Comparison of ENCODE assay signal across 8 cellular contexts in genomic region chr6:30720738-30721197, GRCh38. TPM values are rescaled to one million over a fixed set of nuclear protein-coding genes. Genes with fewer than 3 reads are reported as not detected.
DNase-seq lines count a peak whose midpoint lies in the region; ATAC-seq, FAIRE-seq and TF ChIP-seq lines count a peak whose summit lies in the region.

No MANE protein-coding gene starts in this region.

- peak overlapping the region; percentile 95 for H3K27ac Mint-ChIP-seq in CD4-positive, alpha-beta T cell
- H3K27ac Mint-ChIP-seq in activated naive CD8-positive, alpha-beta T cell: peak overlapping the region; percentile 99

- H3K27me3 Mint-ChIP-seq in CD4-positive, alpha-beta T cell: no peaks in the 10 kb centered on the region
- no peaks in the 10 kb centered on the region for H3K27me3 Mint-ChIP-seq in activated naive CD8-positive, alpha-beta T cell

- peaks cover 6% of the 10 kb centered on the region for H3K4me1 ChIP-seq in cardiac muscle cell (ENCODE audit: low read depth)
- peaks cover 8 to 12% (median 8%) of the 10 kb centered on the region in 3 donors for H3K4me1 ChIP-seq in pancreas

- no peaks in the 10 kb centered on the region for H3K9me3 Mint-ChIP-seq in CD4-positive, alpha-beta T cell
- no peaks in the 10 kb centered on the region for H3K9me3 Mint-ChIP-seq in activated naive CD8-positive, alpha-beta T cell (ENCODE audit: low read depth)

- H3K36me3 Mint-ChIP-seq in CD4-positive, alpha-beta T cell (ENCODE audit: low read depth): peaks cover 67% of the 10 kb centered on the region
- peaks cover 14% of the 10 kb centered on the region for H3K36me3 Mint-ChIP-seq in activated naive CD8-positive, alpha-beta T cell

- POLR2A ChIA-PET in CD4-positive, alpha-beta T cell (lab: Charles Lee): interaction anchor here (0.7 to 11.0 kb wide), 16 partner anchors 10 to 507 kb away, joined by 3 to 381 read pairs (median 8); partner anchors contain the start of genes ABCF1, DHX16, GTF2H4 and MRPS18B

- H3K4me3 ChIP-seq in cardiac muscle cell (peak overlapping the region; percentile 96), pancreas (peak overlapping the region; percentile 47 to 84 (median 84))

- DNase-seq in CD4-positive, alpha-beta T cell: peak; percentile 30 to 62 (median 44)
- DNase-seq in cardiac muscle cell (ENCODE audit: low read depth in 1 of 2, low spot score in 1 of 2) (peak; percentile 62 to 70), pancreas (peak; percentile 70 to 80 (median 75))

- peaks cover 23% of the 10 kb centered on the region for H3K36me3 ChIP-seq in cardiac muscle cell
- H3K36me3 ChIP-seq in pancreas: peaks cover 0 to 24% (median 11%) of the 10 kb centered on the region in 3 donors

- intact Hi-C loops in CD4-positive, alpha-beta T cell (cut with DNase I, micrococcal nuclease): loop anchor here (1.0 to 5.0 kb wide), 4 partner anchors 38 to 178 kb away; partner anchors contain the start of genes MRPS18B (in 2 of the 2), PPP1R10 (in 2 of the 2) and ABCF1 (in 1 of the 2)
- intact Hi-C loops in pancreas (cut with DNase I): loop anchor here in 2 of 3 donors (5.0 to 10.0 kb wide), 2 partner anchors 38 to 176 kb away; no protein-coding TSS in a partner anchor

- no peaks in the 10 kb centered on the region for H3K27me3 ChIP-seq in CD4-positive, alpha-beta T cell (ENCODE audit: control insufficient read depth, insufficient read depth, low read length)
- H3K27me3 ChIP-seq in cardiac muscle cell (no peaks in the 10 kb centered on the region), pancreas (no peaks in the 10 kb centered on the region)

- TF ChIP-seq CTCF in CD4-positive, alpha-beta T cell (IDR thresholded peaks at IDR 0.05): no peak
- TF ChIP-seq CTCF in cardiac muscle cell (IDR thresholded peaks at IDR 0.05; ENCODE audit: low read depth, low read length) (no peak), pancreas (IDR thresholded peaks at IDR 0.05) (no peak)

- H3K4me1 Mint-ChIP-seq in CD4-positive, alpha-beta T cell (ENCODE audit: low read depth): peaks cover 74% of the 10 kb centered on the region
- H3K4me1 Mint-ChIP-seq in activated naive CD8-positive, alpha-beta T cell (ENCODE audit: low read depth): peaks cover 61% of the 10 kb centered on the region

- no peak for FAIRE-seq in pancreas (lab: Jason Lieb, UNC)

- TF ChIP-seq POLR2A in Raji (IDR thresholded peaks at IDR 0.05; ENCODE audit: insufficient read depth, low read depth, low read length): peak; percentile 43

- TF ChIP-seq EP300 in Ishikawa (IDR thresholded peaks at IDR 0.05; ENCODE audit: borderline replicate concordance): no peak

- ATAC-seq in CD4-positive, alpha-beta T cell (ENCODE audit: poor library complexity): no peak
- ATAC-seq in pancreas (peak; percentile 17 to 35 (median 22)), GM21529 (IDR thresholded peaks at IDR 0.05; ENCODE audit: unreplicated experiment) (no peak), HG02840 (IDR thresholded peaks at IDR 0.05; ENCODE audit: low FRiP score, unreplicated experiment) (no peak)

- H3K4me3 Mint-ChIP-seq in CD4-positive, alpha-beta T cell: peak overlapping the region; percentile 99
- H3K4me3 Mint-ChIP-seq in activated naive CD8-positive, alpha-beta T cell: peak overlapping the region; percentile 99

- H3K27ac ChIP-seq in CD4-positive, alpha-beta T cell (ENCODE audit: low read depth, low read length): peak overlapping the region; percentile 82
- H3K27ac ChIP-seq in cardiac muscle cell: peak overlapping the region; percentile 88
- peak overlapping the region; percentile 79 to 97 (median 86) for H3K27ac ChIP-seq in pancreas

- CTCF ChIA-PET in CD4-positive, alpha-beta T cell (lab: Charles Lee): interaction anchor here (1.7 to 20.2 kb wide), 3 partner anchors 11 to 108 kb away, joined by 6 to 526 read pairs (median 70); partner anchors contain the start of gene DHX16

- no peaks in the 10 kb centered on the region for H3K9me3 ChIP-seq in CD4-positive, alpha-beta T cell (ENCODE audit: control insufficient read depth, low read length)
- H3K9me3 ChIP-seq in cardiac muscle cell (ENCODE audit: low read depth) (no peaks in the 10 kb centered on the region), pancreas (no peaks in the 10 kb centered on the region)

- no peak for TF ChIP-seq RAD21 in Ishikawa (IDR thresholded peaks at IDR 0.05; ENCODE audit: low read depth)

- WGBS in pancreas, 2 donors: 0 to 1% methylated on average over 29 of the region's 29 CpGs

TF ChIP-seq in Ishikawa, 13 proteins besides CTCF, POLR2A, EP300 and RAD21:
- TF ChIP-seq MAX (IDR thresholded peaks at IDR 0.05) (peak; percentile 29; the same call in 1 of the 2 replicates), FOXM1 (IDR thresholded peaks at IDR 0.05; ENCODE audit: borderline replicate concordance, low read depth) (no peak), YY1 (IDR thresholded peaks at IDR 0.05; ENCODE audit: low read depth) (no peak)

RNA-seq across cellular contexts. Expression of gene TUBB, which starts 0.6 kb away (rescaled TPM):
- total RNA-seq in CD4-positive, alpha-beta T cell: 10 to 100 TPM; 76.0 to 78.4 TPM
- total RNA-seq in cardiac muscle cell (827 and 939 TPM in 2 replicates), pancreas (100 to 1,000 TPM in 4 of 6 donors, 10 to 100 TPM in 2; 66.1 to 171 (median 116) TPM)
- polyA plus RNA-seq in cardiac muscle cell (662 and 675 TPM in 2 replicates), pancreas (100 to 1,000 TPM in 1 of 2 donors, 10 to 100 TPM in 1; 67.9 to 111 TPM)

RNA-seq across cellular contexts. Expression of gene MDC1, which starts 3.7 kb away (rescaled TPM):
- 10 to 100 TPM; 50.5 to 56.8 TPM for total RNA-seq in CD4-positive, alpha-beta T cell
- total RNA-seq in cardiac muscle cell: 14.3 and 21.9 TPM in 2 replicates
- 30.0 and 44.1 TPM in 2 replicates for polyA plus RNA-seq in cardiac muscle cell
- total RNA-seq in pancreas: 10 to 100 TPM; 12.3 to 18.7 (median 13.5) TPM
- polyA plus RNA-seq in pancreas: 10 to 100 TPM; 18.9 to 28.0 TPM

RNA-seq across cellular contexts. Expression of gene FLOT1, which starts 21.7 kb away (rescaled TPM):
- 10 to 100 TPM; 31.6 TPM for total RNA-seq in CD4-positive, alpha-beta T cell
- total RNA-seq in cardiac muscle cell (208 and 222 TPM in 2 replicates), pancreas (10 to 100 TPM; 45.7 to 92.2 (median 51.3) TPM)
- polyA plus RNA-seq in cardiac muscle cell (236 and 261 TPM in 2 replicates), pancreas (100 to 1,000 TPM; 123 to 151 TPM)

RNA-seq across cellular contexts. Expression of gene IER3, which starts 23.6 kb away (rescaled TPM):
- 1 to 10 TPM; 5.7 to 5.8 TPM for total RNA-seq in CD4-positive, alpha-beta T cell
- total RNA-seq in cardiac muscle cell (28.0 and 45.8 TPM in 2 replicates), pancreas (10 to 100 TPM; 23.0 to 87.5 (median 41.3) TPM)
- polyA plus RNA-seq in cardiac muscle cell (20.1 and 25.8 TPM in 2 replicates), pancreas (100 to 1,000 TPM in 1 of 2 donors, 10 to 100 TPM in 1; 99.4 to 174 TPM)

RNA-seq across cellular contexts. Expression of gene NRM, which starts 30.0 kb away (rescaled TPM):
- total RNA-seq in CD4-positive, alpha-beta T cell: 1 to 10 TPM; 3.8 to 4.4 TPM
- 13.7 and 17.2 TPM in 2 replicates for total RNA-seq in cardiac muscle cell
- 29.1 and 33.8 TPM in 2 replicates for polyA plus RNA-seq in cardiac muscle cell
- 1 to 10 TPM; 3.3 to 7.9 (median 4.6) TPM for total RNA-seq in pancreas
- polyA plus RNA-seq in pancreas: 10 to 100 TPM; 18.2 to 23.6 TPM

Comparison
In these comparisons a context has a peak if more than half of its experiments do, and no peak if none do; other contexts are left out.
1. ATAC-seq: peak in pancreas (4 of 4); none in CD4-positive, alpha-beta T cell (single experiment), GM21529 (single experiment) and HG02840 (single experiment).
2. Peak in every context shown above with its lines, with median percentiles within 50 percentile points of each other: DNase-seq and H3K27ac ChIP-seq.